11 cellular contexts compared by ENCODE assay signal in the genomic region with DNA sequence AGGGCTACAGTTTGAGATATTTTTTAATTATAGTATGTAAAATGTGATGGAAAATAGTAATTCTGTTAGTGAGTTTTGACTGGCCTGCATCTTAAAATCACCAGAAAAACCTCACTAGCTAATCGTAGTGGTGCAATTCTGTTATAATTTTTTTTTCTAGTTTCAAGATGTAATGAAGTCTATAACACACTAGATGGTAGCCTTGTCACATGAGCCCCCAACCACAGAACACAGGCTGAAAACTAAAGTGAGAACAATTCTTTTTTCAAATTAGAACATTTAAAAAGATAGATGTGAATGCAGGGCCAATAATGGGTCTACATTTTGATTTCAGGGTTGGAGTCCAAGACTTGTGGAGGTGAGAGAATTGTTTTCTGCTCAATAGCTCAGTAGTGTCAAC.
DNase-seq lines count a peak whose midpoint lies in the region; ATAC-seq, FAIRE-seq and TF ChIP-seq lines count a peak whose summit lies in the region.
"Had no signal": no experiment of that assay in that cellular context is flagged by ENCODE, and none has a peak within 500 bp of the region (broad histone marks: within the 10 kb centered on the region; RNA-seq: fewer than 3 reads in every experiment).

No MANE protein-coding gene starts in this region.

- H3K27ac Mint-ChIP-seq in natural killer cell treated with Interleukin-12 subunit alpha and Interleukin-12 subunit beta and Interleukin-15 and Interleukin-18, amount 100 ng/mL, for 72 hours, result no peak overlapping the region

- no peaks in the 10 kb centered on the region for H3K79me2 ChIP-seq in SU-DHL-6 (ENCODE audit: insufficient read depth, low read length)

- no peaks in the 10 kb centered on the region for H3K27me3 Mint-ChIP-seq in natural killer cell treated with Interleukin-12 subunit alpha and Interleukin-12 subunit beta and Interleukin-15 and Interleukin-18, amount 100 ng/mL, for 72 hours

- no peak overlapping the region for H3K4me3 Mint-ChIP-seq in natural killer cell treated with Interleukin-12 subunit alpha and Interleukin-12 subunit beta and Interleukin-15 and Interleukin-18, amount 100 ng/mL, for 72 hours

- no peaks in the 10 kb centered on the region for H3K9me3 ChIP-seq in SU-DHL-6 (ENCODE audit: insufficient read depth, low read length)
- H3K9me3 ChIP-seq: breast epithelium had no signal

- no peaks in the 10 kb centered on the region for H3F3A ChIP-seq in SU-DHL-6 (ENCODE audit: insufficient read depth)

- no peak overlapping the region for H3K27ac ChIP-seq in SU-DHL-6 (ENCODE audit: low read depth, low read length)
- H3K27ac ChIP-seq: breast epithelium had no signal

- no peaks in the 10 kb centered on the region for H3K36me3 Mint-ChIP-seq in natural killer cell treated with Interleukin-12 subunit alpha and Interleukin-12 subunit beta and Interleukin-15 and Interleukin-18, amount 100 ng/mL, for 72 hours

- TF ChIP-seq CTCF in D721Med (IDR thresholded peaks at IDR 0.05; ENCODE audit: insufficient read depth, missing control alignments) (peak; percentile 72), SU-DHL-6 (IDR thresholded peaks at IDR 0.05; ENCODE audit: insufficient read depth, low read length, poor library complexity, severe bottlenecking) (peak; percentile 35)

- H3K9me3 Mint-ChIP-seq in natural killer cell treated with Interleukin-12 subunit alpha and Interleukin-12 subunit beta and Interleukin-15 and Interleukin-18, amount 100 ng/mL, for 72 hours, result no peaks in the 10 kb centered on the region

- no peaks in the 10 kb centered on the region for H4K20me1 ChIP-seq in SU-DHL-6 (ENCODE audit: low read depth, low read length)

- H3K27me3 ChIP-seq in SU-DHL-6 (ENCODE audit: low read length), result no peaks in the 10 kb centered on the region
- H3K27me3 ChIP-seq: breast epithelium had no signal

- no peak for FAIRE-seq in D721Med (lab: Jason Lieb, UNC)

- no peak overlapping the region for H3K9ac ChIP-seq in SU-DHL-6 (ENCODE audit: low read length)

- no peaks in the 10 kb centered on the region for H3K4me1 Mint-ChIP-seq in natural killer cell treated with Interleukin-12 subunit alpha and Interleukin-12 subunit beta and Interleukin-15 and Interleukin-18, amount 100 ng/mL, for 72 hours (ENCODE audit: low read depth in 2 of 2)

- no peaks in the 10 kb centered on the region for H3K36me3 ChIP-seq in SU-DHL-6 (ENCODE audit: low read length)
- H3K36me3 ChIP-seq: breast epithelium had no signal

- H2AFZ ChIP-seq in SU-DHL-6 (ENCODE audit: low read depth, low read length, severe bottlenecking), result no peak overlapping the region

- no peaks in the 10 kb centered on the region for H3K9me2 ChIP-seq in SU-DHL-6 (replicated peaks; ENCODE audit: insufficient read depth, low read length)

- DNase-seq in D721Med (ENCODE audit: insufficient read length, low spot score), result no peak
- peak; percentile 14 for DNase-seq in HuH-7.5 (ENCODE audit: low spot score)
- peak; percentile 32 for DNase-seq in midbrain (lab: John Stamatoyannopoulos, UW)
- DNase-seq in GM03348 (ENCODE audit: low spot score), result no peak
- DNase-seq in natural killer cell treated with Interleukin-12 subunit alpha and Interleukin-12 subunit beta and Interleukin-15 and Interleukin-18, amount 100 ng/mL, for 72 hours (ENCODE audit: low spot score), result no peak
- DNase-seq in mucosa of gallbladder (ENCODE audit: low spot score), result no peak
- DNase-seq: activated CD4-positive, alpha-beta T cell treated with anti-CD3 and anti-CD28 coated beads for 48 hours; NCI-H226 had no signal

- no peak overlapping the region for H3K4me3 ChIP-seq in SU-DHL-6 (ENCODE audit: insufficient read depth, low read length, poor library complexity, severe bottlenecking)
- H3K4me3 ChIP-seq: breast epithelium had no signal

- no peak for ATAC-seq in natural killer cell treated with Interleukin-12 subunit alpha and Interleukin-12 subunit beta and Interleukin-15 and Interleukin-18, amount 100 ng/mL, for 72 hours
- no peak for ATAC-seq in GM21528 (IDR thresholded peaks at IDR 0.05; ENCODE audit: low FRiP score, unreplicated experiment)

- H3K4me2 ChIP-seq in SU-DHL-6 (ENCODE audit: low read depth, low read length, poor library complexity, severe bottlenecking), result no peak overlapping the region

Comparison
In these comparisons a context has a peak if more than half of its experiments do, and no peak if none do; other contexts are left out.
1. DNase-seq: peak in HuH-7.5 (single experiment) and midbrain (single experiment); none in D721Med (single experiment), GM03348 (single experiment), natural killer cell treated with Interleukin-12 subunit alpha and Interleukin-12 subunit beta and Interleukin-15 and Interleukin-18, amount 100 ng/mL, for 72 hours (single experiment) and mucosa of gallbladder (single experiment).